8 cellular contexts compared by ENCODE assay signal in the genomic region with DNA sequence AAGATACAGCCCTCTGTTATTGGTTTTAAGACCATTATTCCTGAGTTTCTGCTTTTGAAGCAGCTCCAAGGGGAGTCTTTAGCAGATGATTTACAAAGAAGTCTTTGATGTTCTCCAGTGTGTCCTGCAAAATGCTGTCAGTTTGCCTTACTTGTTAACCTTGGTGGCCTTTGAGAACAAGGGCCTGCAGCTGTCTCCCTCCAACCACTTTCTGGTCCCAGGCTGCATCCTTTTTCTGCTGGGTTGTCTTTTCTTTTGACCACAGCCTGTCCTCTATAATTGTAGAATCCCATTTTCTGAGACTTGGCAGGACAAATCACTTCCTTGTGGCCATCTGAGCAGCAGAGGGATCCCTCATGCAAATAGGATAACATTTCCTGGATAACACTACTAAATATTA.
"Had no signal": no experiment of that assay in that cellular context is flagged by ENCODE, and none has a peak within 500 bp of the region (broad histone marks: within the 10 kb centered on the region; RNA-seq: fewer than 3 reads in every experiment).

No MANE protein-coding gene starts in this region.

- ATAC-seq: HCT116, K562 had no signal

- H3K4me3 ChIP-seq: GM23248, HAP-1, K562 had no signal

- H3K36me3 ChIP-seq: HAP-1 had no signal

- DNase-seq: GM23248, GOT3, H7, HFFc6, IMR-90 had no signal

- H3K27ac ChIP-seq: GM23248 had no signal

- H3K9me3 ChIP-seq: HAP-1 had no signal

- H3K4me1 ChIP-seq: HAP-1 had no signal

- H3K9ac ChIP-seq: GM23248 had no signal

- H2AFZ ChIP-seq: GM23248 had no signal
